ENCODE assay signal across 9 cellular contexts in the genomic region with DNA sequence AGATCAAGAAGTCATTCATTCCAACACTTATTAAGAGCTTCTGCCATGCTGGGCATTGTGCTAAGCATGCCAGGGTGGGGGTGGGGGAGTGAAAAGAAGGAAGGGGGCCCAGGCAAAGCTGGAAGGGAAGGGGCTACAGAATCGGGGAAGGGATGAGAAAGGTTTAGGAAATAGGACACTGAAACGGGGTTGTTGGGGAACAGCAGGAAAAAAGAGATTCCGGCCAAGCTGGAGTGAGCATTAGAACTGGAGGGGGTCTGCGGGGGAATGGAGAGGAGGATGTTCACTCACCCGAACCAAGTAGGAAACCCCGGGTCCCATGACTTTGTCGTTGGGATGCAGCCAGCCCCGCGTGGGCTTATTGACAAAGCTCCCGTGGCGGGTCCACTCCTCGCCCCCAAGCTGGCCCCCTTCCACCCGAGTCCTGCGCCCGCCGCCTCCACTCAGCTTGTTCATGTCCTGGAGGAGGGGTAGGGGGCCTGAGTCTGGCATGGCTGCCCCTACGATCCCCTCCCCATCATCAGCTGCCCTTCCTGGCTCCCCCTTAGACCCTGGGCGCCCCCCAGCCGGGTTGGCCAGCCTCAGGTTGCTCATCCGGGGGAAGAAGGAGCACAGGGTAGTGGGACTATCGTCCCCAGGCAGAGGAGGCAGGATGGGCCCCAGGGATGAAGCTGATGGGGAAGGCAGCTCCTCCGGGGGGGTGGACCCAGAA. TPM values are rescaled to one million over a fixed set of nuclear protein-coding genes. Genes with fewer than 3 reads are reported as not detected.
A peak's percentile ranks its signal among the peaks of the same experiment; 100 is the strongest.
DNase-seq lines count a peak whose midpoint lies in the region; ATAC-seq and TF ChIP-seq lines count a peak whose summit lies in the region.
"Had no signal": no experiment of that assay in that cellular context is flagged by ENCODE, and none has a peak within 500 bp of the region (broad histone marks: within the 10 kb centered on the region; RNA-seq: fewer than 3 reads in every experiment).

No MANE protein-coding gene starts in this region.

- H3K4me3 Mint-ChIP-seq in mesothelial cell of epicardium, result peak overlapping the region; percentile 59
- H3K4me3 Mint-ChIP-seq: naive B cell had no signal

- TF ChIP-seq POLR2A in heart left ventricle (IDR thresholded peaks at IDR 0.05), result no peak
- no peak for TF ChIP-seq POLR2A in uterus (IDR thresholded peaks at IDR 0.05)

- H3K27ac Mint-ChIP-seq in mesothelial cell of epicardium, result peak overlapping the region; percentile 13

- H3K27me3 Mint-ChIP-seq in mesothelial cell of epicardium (ENCODE audit: low read depth), result no peaks in the 10 kb centered on the region
- H3K27me3 Mint-ChIP-seq: naive B cell had no signal

- DNase-seq in heart left ventricle (peak in 2 of 5 donors; percentile 40 to 71), Right ventricle myocardium inferior (ENCODE audit: missing footprints) (no peak), coronary artery (ENCODE audit: low spot score) (no peak), mesothelial cell of epicardium (ENCODE audit: low spot score in 2 of 2, unreplicated experiment in 2 of 2) (no peak), uterus (peak; percentile 56 to 58), ureter (ENCODE audit: low spot score) (no peak), NCI-H748 (lab: John Stamatoyannopoulos, UW; ENCODE audit: unreplicated experiment) (no peak)
- DNase-seq: naive B cell had no signal

- ATAC-seq in heart left ventricle (no peak), Right ventricle myocardium inferior (no peak), GM18868 (IDR thresholded peaks at IDR 0.05; ENCODE audit: unreplicated experiment) (no peak)

- no peaks in the 10 kb centered on the region for H3K27me3 ChIP-seq in heart left ventricle
- no peaks in the 10 kb centered on the region for H3K27me3 ChIP-seq in uterus

- TF ChIP-seq CTCF in heart left ventricle (IDR thresholded peaks at IDR 0.05) (no peak), coronary artery (IDR thresholded peaks at IDR 0.05) (no peak), mesothelial cell of epicardium (IDR thresholded peaks at IDR 0.05; ENCODE audit: unreplicated experiment) (no peak), uterus (IDR thresholded peaks at IDR 0.05) (no peak)

- 26 to 44% (median 33%) methylated on average over 17 to 22 of the region's 22 CpGs for WGBS in heart left ventricle, 4 donors

- peaks cover 9% of the 10 kb centered on the region for H3K36me3 Mint-ChIP-seq in mesothelial cell of epicardium
- H3K36me3 Mint-ChIP-seq: naive B cell had no signal

- H3K4me3 ChIP-seq in heart left ventricle (peak overlapping the region in 11 of 12 donors; percentile 28 to 84 (median 54)), coronary artery (peak overlapping the region; percentile 78), uterus (peak overlapping the region; percentile 30 to 37)

- peaks cover 40% of the 10 kb centered on the region for H3K4me1 Mint-ChIP-seq in mesothelial cell of epicardium

- H3K9me3 Mint-ChIP-seq in mesothelial cell of epicardium, result no peaks in the 10 kb centered on the region
- H3K9me3 Mint-ChIP-seq: naive B cell had no signal

- peaks cover 22 to 73% (median 54%) of the 10 kb centered on the region in 12 donors for H3K4me1 ChIP-seq in heart left ventricle
- peaks cover 3 to 8% of the 10 kb centered on the region in 2 donors for H3K4me1 ChIP-seq in uterus

- H3K9me3 ChIP-seq in heart left ventricle (no peaks in the 10 kb centered on the region), uterus (no peaks in the 10 kb centered on the region)

- H3K36me3 ChIP-seq in heart left ventricle (peaks cover 0 to 48% (median 36%) of the 10 kb centered on the region in 9 donors), uterus (no peaks in the 10 kb centered on the region)

- H3K27ac ChIP-seq in heart left ventricle (peak overlapping the region; percentile 89 to 99 (median 99)), coronary artery (peak overlapping the region; percentile 98), uterus (peak overlapping the region; percentile 99)

- intact Hi-C loops in heart left ventricle (cut with DNase I), result loop anchor here in 8 of 10 donors (2.0 to 10.0 kb wide), 9 partner anchors 31 to 115 kb away; partner anchors contain the start of genes ADAM15 (in 1 of the 8), EFNA4 (in 1 of the 8) and PMVK (in 1 of the 8)
- intact Hi-C loops in Right ventricle myocardium inferior (cut with DNase I), result loop anchor here (2.0 to 5.0 kb wide), 3 partner anchors 33 to 81 kb away; partner anchors contain the start of genes ADAM15 and PMVK
- intact Hi-C loops in uterus (cut with DNase I; ENCODE audit: low total_unique reads), result no loop called here

RNA-seq across cellular contexts. Expression of gene SHC1, which starts 0.7 kb away (rescaled TPM):
- total RNA-seq in heart left ventricle (100 to 1,000 TPM in 1 of 9 donors, 10 to 100 TPM in 8; 38.8 to 115 (median 62.4) TPM), Right ventricle myocardium inferior (60.4 TPM), mesothelial cell of epicardium (115 to 132 TPM (median 117 TPM) in 3 replicates), uterus (100 to 1,000 TPM in 2 of 4 donors, 10 to 100 TPM in 2; 93.5 to 149 (median 101) TPM), ureter (216 TPM)
- 10 to 100 TPM; 23.6 to 93.7 TPM for polyA plus RNA-seq in heart left ventricle

RNA-seq across cellular contexts. Expression of gene CKS1B, which starts 4.6 kb away (rescaled TPM):
- total RNA-seq in heart left ventricle (10 to 100 TPM; 11.0 to 30.0 (median 16.7) TPM), Right ventricle myocardium inferior (22.2 TPM), mesothelial cell of epicardium (64.0 to 70.9 TPM (median 68.2 TPM) in 3 replicates), uterus (10 to 100 TPM; 14.1 to 52.7 (median 22.8) TPM), ureter (24.8 TPM)
- 10 to 100 TPM in 1 of 2 donors, 1 to 10 TPM in 1; 6.8 to 48.9 TPM for polyA plus RNA-seq in heart left ventricle

RNA-seq across cellular contexts. Expression of gene PYGO2, which starts 8.3 kb away (rescaled TPM):
- total RNA-seq in heart left ventricle (10 to 100 TPM; 10.7 to 19.2 (median 16.3) TPM), Right ventricle myocardium inferior (16.0 TPM), mesothelial cell of epicardium (43.8 to 47.3 TPM (median 44.6 TPM) in 3 replicates), uterus (10 to 100 TPM in 3 of 4 donors, 1 to 10 TPM in 1; 10.0 to 36.4 (median 15.9) TPM), ureter (35.8 TPM)
- polyA plus RNA-seq in heart left ventricle, result 10 to 100 TPM in 1 of 2 donors, 1 to 10 TPM in 1; 9.7 to 18.0 TPM

RNA-seq across cellular contexts. Expression of gene FLAD1, which starts 13.2 kb away (rescaled TPM):
- 10 to 100 TPM; 19.4 to 35.0 (median 27.4) TPM for total RNA-seq in heart left ventricle
- 10 to 100 TPM; 22.3 to 50.7 TPM for polyA plus RNA-seq in heart left ventricle
- 30.8 TPM for total RNA-seq in Right ventricle myocardium inferior
- total RNA-seq in mesothelial cell of epicardium, result 46.8 to 49.6 TPM (median 48.3 TPM) in 3 replicates
- 10 to 100 TPM; 12.6 to 33.8 (median 20.7) TPM for total RNA-seq in uterus
- total RNA-seq in ureter, result 48.3 TPM

RNA-seq across cellular contexts. Expression of gene PBXIP1, which starts 14.0 kb away (rescaled TPM):
- total RNA-seq in heart left ventricle (10 to 100 TPM; 38.2 to 70.4 (median 51.7) TPM), Right ventricle myocardium inferior (55.9 TPM), mesothelial cell of epicardium (53.8 to 56.2 TPM (median 56.2 TPM) in 3 replicates), uterus (100 to 1,000 TPM in 1 of 4 donors, 10 to 100 TPM in 3; 34.4 to 151 (median 88.6) TPM), ureter (71.2 TPM)
- 10 to 100 TPM; 36.9 to 38.2 TPM for polyA plus RNA-seq in heart left ventricle

Comparison
In these comparisons a context has a peak if more than half of its experiments do, and no peak if none do; other contexts are left out.
1. DNase-seq: peak in uterus (2 of 2); none in Right ventricle myocardium inferior (single experiment), coronary artery (single experiment), mesothelial cell of epicardium (0 of 2), ureter (single experiment) and NCI-H748 (single experiment).
2. Peak in every context shown above with its lines, with median percentiles within 50 percentile points of each other: H3K27ac ChIP-seq and H3K4me3 ChIP-seq.